6 cellular contexts compared by ENCODE assay signal in genomic region chr15:73938516-73938915, GRCh38. TPM values are rescaled to one million over a fixed set of nuclear protein-coding genes. Genes with fewer than 3 reads are reported as not detected.
DNase-seq lines count a peak whose midpoint lies in the region; ATAC-seq, FAIRE-seq and TF ChIP-seq lines count a peak whose summit lies in the region.
"Not testable (repeated sequence)": the region's sequence is repeated elsewhere in the genome, so short reads cannot be mapped to it uniquely, and the experiment has no call there.

No MANE protein-coding gene starts in this region.

- not testable (repeated sequence) for ATAC-seq in RWPE2 (ENCODE audit: low read depth); Right ventricle myocardium superior (ENCODE audit: poor library complexity)

- H3K27me3 ChIP-seq in RWPE2 (ENCODE audit: insufficient read depth, poor library complexity, severe bottlenecking); astrocyte (ENCODE audit: insufficient read depth, low read length); osteoblast (ENCODE audit: insufficient read depth, low read length); spleen (replicated peaks in 1 of 7): not testable (repeated sequence)

- not testable (repeated sequence) for DNase-seq in HFFc6; astrocyte (ENCODE audit: low read depth); osteoblast (ENCODE audit: insufficient read length, low spot score, missing footprints)
- DNase-seq in RWPE2 (ENCODE audit: low spot score) (peak; percentile 18), Right ventricle myocardium superior (peak; percentile 17), spleen (peak; percentile 41)

- H3K4me2 ChIP-seq in astrocyte (ENCODE audit: low read length) = not testable (repeated sequence)
- peak overlapping the region; percentile 4 for H3K4me2 ChIP-seq in osteoblast (ENCODE audit: insufficient read depth, low read length)

- intact Hi-C loops in Right ventricle myocardium superior (cut with DNase I); spleen (cut with DNase I; ENCODE audit: low total_unique reads): not testable (repeated sequence)

- H3K4me3 ChIP-seq in RWPE2 (ENCODE audit: severe bottlenecking); astrocyte (ENCODE audit: insufficient read depth, low read depth, low read length); osteoblast (ENCODE audit: insufficient read depth, low read length); spleen: not testable (repeated sequence)

- not testable (repeated sequence) for H3K27ac ChIP-seq in RWPE2 (ENCODE audit: poor library complexity, severe bottlenecking); astrocyte (ENCODE audit: low read depth, low read length); spleen
- H3K27ac ChIP-seq in osteoblast (ENCODE audit: low read depth, low read length) = peak overlapping the region; percentile 96

- H3K9me3 Mint-ChIP-seq in HFFc6; astrocyte (ENCODE audit: unreplicated experiment): not testable (repeated sequence)

- peaks cover 37% of the 10 kb centered on the region for H4K20me1 ChIP-seq in astrocyte (ENCODE audit: insufficient read depth, low read length)
- H4K20me1 ChIP-seq in osteoblast (ENCODE audit: insufficient read depth, low read length) = peaks cover 34% of the 10 kb centered on the region

- H2AFZ ChIP-seq in astrocyte (ENCODE audit: low read depth, low read length); osteoblast (ENCODE audit: low read length): not testable (repeated sequence)

- H3K4me3 Mint-ChIP-seq in HFFc6; astrocyte (ENCODE audit: unreplicated experiment): not testable (repeated sequence)

- H3K4me1 Mint-ChIP-seq in HFFc6 (ENCODE audit: low read depth) (peaks cover 82% of the 10 kb centered on the region), astrocyte (ENCODE audit: low read depth, unreplicated experiment) (peaks cover 72% of the 10 kb centered on the region)

- H3K27me3 Mint-ChIP-seq in HFFc6 (ENCODE audit: insufficient read depth); astrocyte (ENCODE audit: low read depth, unreplicated experiment): not testable (repeated sequence)

- not testable (repeated sequence) for H3K36me3 ChIP-seq in RWPE2 (ENCODE audit: low read depth); astrocyte (ENCODE audit: insufficient read depth, low read length); spleen
- H3K36me3 ChIP-seq in osteoblast (ENCODE audit: insufficient read depth, low read length) = peaks cover 42% of the 10 kb centered on the region

- TF ChIP-seq POLR2A in spleen (IDR thresholded peaks at IDR 0.05) = not testable (repeated sequence)

- H3K4me1 ChIP-seq in RWPE2 (ENCODE audit: insufficient read depth, poor library complexity, severe bottlenecking) = peaks cover 29% of the 10 kb centered on the region
- peaks cover 50% of the 10 kb centered on the region for H3K4me1 ChIP-seq in astrocyte (ENCODE audit: insufficient read depth, low read length)
- H3K4me1 ChIP-seq in osteoblast (ENCODE audit: insufficient read depth, low read length) = peaks cover 79% of the 10 kb centered on the region
- peaks cover 3 to 67% (median 41%) of the 10 kb centered on the region in 6 donors for H3K4me1 ChIP-seq in spleen

- not testable (repeated sequence) for TF ChIP-seq CTCF in HFFc6 (IDR thresholded peaks at IDR 0.05); RWPE2 (IDR thresholded peaks at IDR 0.05; ENCODE audit: poor library complexity, severe bottlenecking); astrocyte (IDR thresholded peaks at IDR 0.05; ENCODE audit: insufficient read depth, low read depth, low read length); osteoblast (IDR thresholded peaks at IDR 0.05; ENCODE audit: extremely low read depth, low read depth, low read length); spleen (IDR thresholded peaks at IDR 0.05 in 8 of 11, conservative IDR thresholded peaks at IDR 0.05 in 3 of 11)

- H3K27ac Mint-ChIP-seq in HFFc6 (peak overlapping the region; percentile 91; the same call in 1 of the 2 replicates), astrocyte (ENCODE audit: unreplicated experiment) (peak overlapping the region; percentile 86)

- 94 to 99% (median 96%) methylated on average over 8 of the region's 8 CpGs for WGBS in spleen, 5 donors

- peaks cover 97% of the 10 kb centered on the region for H3K79me2 ChIP-seq in astrocyte (ENCODE audit: insufficient read depth, low read length)
- H3K79me2 ChIP-seq in osteoblast (ENCODE audit: insufficient read depth, low read length) = peaks cover 99% of the 10 kb centered on the region

- H3K36me3 Mint-ChIP-seq in HFFc6 (ENCODE audit: low read depth) = peaks cover 19% of the 10 kb centered on the region
- H3K36me3 Mint-ChIP-seq in astrocyte (ENCODE audit: low read depth, unreplicated experiment) = peaks cover 22% of the 10 kb centered on the region

- not testable (repeated sequence) for H3K9ac ChIP-seq in astrocyte (ENCODE audit: low read length)

- not testable (repeated sequence) for H3K9me3 ChIP-seq in RWPE2 (ENCODE audit: severe bottlenecking); astrocyte (ENCODE audit: insufficient read depth, low read depth, low read length); osteoblast (ENCODE audit: low read depth, low read length); spleen

- FAIRE-seq in astrocyte (lab: Jason Lieb, UNC) = not testable (repeated sequence)

RNA-seq across cellular contexts. Expression of gene LOXL1, which starts 12.3 kb away (rescaled TPM):
- 100 to 1,000 TPM; 235 to 309 (median 288) TPM for total RNA-seq in HFFc6 (2021; fragmentation: NEBNext Ultra II Directional; extraction: Animal tissue kit (Norgen Biotek cat#: 25700))
- total RNA-seq in astrocyte = 280 and 384 TPM in 2 replicates
- total RNA-seq in Right ventricle myocardium superior = 14.6 TPM
- total RNA-seq in osteoblast = 246 and 264 TPM in 2 replicates
- 1 to 10 TPM; 3.3 to 9.4 (median 6.4) TPM for total RNA-seq in spleen
- 10 to 100 TPM in 1 of 3 donors, 1 to 10 TPM in 2; 7.9 to 11.3 (median 9.4) TPM for polyA plus RNA-seq in spleen

RNA-seq across cellular contexts. Expression of gene STOML1, which starts 53.6 kb away (rescaled TPM):
- total RNA-seq in HFFc6 (2021; fragmentation: NEBNext Ultra II Directional; extraction: Animal tissue kit (Norgen Biotek cat#: 25700)) = 10 to 100 TPM; 21.4 to 30.6 (median 24.7) TPM
- total RNA-seq in astrocyte (12.4 and 16.6 TPM in 2 replicates), Right ventricle myocardium superior (26.8 TPM), osteoblast (14.1 and 15.0 TPM in 2 replicates), spleen (10 to 100 TPM in 3 of 7 donors, 1 to 10 TPM in 4; 9.0 to 15.2 (median 9.6) TPM)
- 10 to 100 TPM in 2 of 3 donors, 1 to 10 TPM in 1; 8.2 to 12.4 (median 10.4) TPM for polyA plus RNA-seq in spleen

RNA-seq across cellular contexts. Expression of gene PML, which starts 56.0 kb away (rescaled TPM):
- total RNA-seq in HFFc6 (2021; fragmentation: NEBNext Ultra II Directional; extraction: Animal tissue kit (Norgen Biotek cat#: 25700)) = 10 to 100 TPM; 45.2 to 51.8 (median 47.5) TPM
- total RNA-seq in astrocyte (116 and 119 TPM in 2 replicates), Right ventricle myocardium superior (18.2 TPM), osteoblast (46.7 and 50.7 TPM in 2 replicates), spleen (100 to 1,000 TPM in 2 of 7 donors, 10 to 100 TPM in 5; 79.5 to 127 (median 88.4) TPM)
- polyA plus RNA-seq in spleen = 10 to 100 TPM; 17.5 to 34.6 (median 26.1) TPM

Comparison
In these comparisons a context has a peak if more than half of its experiments do, and no peak if none do; other contexts are left out.
1. RNA of gene LOXL1, which starts 12.3 kb away (total RNA-seq): 235 to 309 TPM in HFFc6, 280 to 384 TPM in astrocyte and 246 to 264 TPM in osteoblast; 14.6 TPM in Right ventricle myocardium superior (single experiment) and 3.3 to 9.4 TPM in spleen; every median in the first group is over 10 times any median in the second.